In genomic region chr11:65530157-65530496, GRCh38 we compare ENCODE assay signal across 8 cellular contexts. TPM values are rescaled to one million over a fixed set of nuclear protein-coding genes. Genes with fewer than 3 reads are reported as not detected.
A peak's percentile ranks its signal among the peaks of the same experiment; 100 is the strongest.
DNase-seq lines count a peak whose midpoint lies in the region; ATAC-seq and FAIRE-seq lines count a peak whose summit lies in the region.

No MANE protein-coding gene starts in this region.

- peak; percentile 68 for ATAC-seq in activated naive CD8-positive, alpha-beta T cell treated with anti-CD3 and anti-CD28 coated beads, Interleukin-2, amount 50 U/mL, for 24 hours
- ATAC-seq in naive B cell (ENCODE audit: low read depth in 2 of 2): peak; percentile 37 to 39
- no peak for ATAC-seq in GM18907 (IDR thresholded peaks at IDR 0.05; ENCODE audit: unreplicated experiment)
- no peak for ATAC-seq in HG02759 (IDR thresholded peaks at IDR 0.05; ENCODE audit: unreplicated experiment)

- H3K27me3 Mint-ChIP-seq in activated naive CD8-positive, alpha-beta T cell treated with anti-CD3 and anti-CD28 coated beads, Interleukin-2, amount 50 U/mL, for 24 hours: no peaks in the 10 kb centered on the region
- H3K27me3 Mint-ChIP-seq in naive B cell: no peaks in the 10 kb centered on the region

- peak; percentile 60 for FAIRE-seq in HTR-8/SVneo (lab: Jason Lieb, UNC)

- H3K4me1 Mint-ChIP-seq in activated naive CD8-positive, alpha-beta T cell treated with anti-CD3 and anti-CD28 coated beads, Interleukin-2, amount 50 U/mL, for 24 hours: peaks cover 19% of the 10 kb centered on the region
- peaks cover 14 to 32% (median 22%) of the 10 kb centered on the region in 3 donors for H3K4me1 Mint-ChIP-seq in naive B cell

- no peaks in the 10 kb centered on the region for H3K9me3 Mint-ChIP-seq in activated naive CD8-positive, alpha-beta T cell treated with anti-CD3 and anti-CD28 coated beads, Interleukin-2, amount 50 U/mL, for 24 hours
- H3K9me3 Mint-ChIP-seq in naive B cell: no peaks in the 10 kb centered on the region

- DNase-seq in ELR (ENCODE audit: low read depth) (peak; percentile 38), HTR-8/SVneo (ENCODE audit: insufficient read length, low spot score) (no peak), naive B cell (no peak), H4 (ENCODE audit: low spot score) (no peak), epidermal melanocyte (ENCODE audit: insufficient read length, low spot score) (no peak)
- no peak for DNase-seq in activated naive CD8-positive, alpha-beta T cell treated with anti-CD3 and anti-CD28 coated beads, Interleukin-2, amount 50 U/mL, for 24 hours

- H3K36me3 Mint-ChIP-seq in activated naive CD8-positive, alpha-beta T cell treated with anti-CD3 and anti-CD28 coated beads, Interleukin-2, amount 50 U/mL, for 24 hours (ENCODE audit: low read depth): peaks cover 30% of the 10 kb centered on the region
- H3K36me3 Mint-ChIP-seq in naive B cell: no peaks in the 10 kb centered on the region

- H3K27ac Mint-ChIP-seq in activated naive CD8-positive, alpha-beta T cell treated with anti-CD3 and anti-CD28 coated beads, Interleukin-2, amount 50 U/mL, for 24 hours: peak overlapping the region; percentile 9
- H3K27ac Mint-ChIP-seq in naive B cell: peak overlapping the region in 1 of 6 donors; percentile 56

- no peak overlapping the region for H3K4me3 Mint-ChIP-seq in activated naive CD8-positive, alpha-beta T cell treated with anti-CD3 and anti-CD28 coated beads, Interleukin-2, amount 50 U/mL, for 24 hours
- H3K4me3 Mint-ChIP-seq in naive B cell: peak overlapping the region in 2 of 8 donors; percentile 49 to 67

RNA-seq across cellular contexts. Expression of gene SCYL1, which starts 5.2 kb away (rescaled TPM):
- 10 to 100 TPM; 21.8 to 40.0 (median 27.2) TPM for polyA plus RNA-seq in naive B cell (ENCODE audit: low read depth in 6 of 6)
- total RNA-seq in H4 (2014; rRNA removed; shearing (Covaris generic)): 34.5 and 38.6 TPM in 2 replicates

RNA-seq across cellular contexts. Expression of gene LTBP3, which starts 28.0 kb away (rescaled TPM):
- 10 to 100 TPM; 12.5 to 40.5 (median 23.0) TPM for polyA plus RNA-seq in naive B cell (ENCODE audit: low read depth in 6 of 6)
- total RNA-seq in H4 (2014; rRNA removed; shearing (Covaris generic)): 4.2 and 6.3 TPM in 2 replicates

RNA-seq across cellular contexts. Expression of gene MALAT1, which starts 31.3 kb away (rescaled TPM):
- 1,000 to 10,000 TPM; 1,985 to 6,450 (median 3,738) TPM for polyA plus RNA-seq in naive B cell (ENCODE audit: low read depth in 6 of 6)
- total RNA-seq in H4 (2014; rRNA removed; shearing (Covaris generic)): 168 and 177 TPM in 2 replicates

RNA-seq across cellular contexts. Expression of gene ZNRD2, which starts 40.1 kb away (rescaled TPM):
- 10 to 100 TPM; 56.9 to 74.5 (median 69.8) TPM for polyA plus RNA-seq in naive B cell (ENCODE audit: low read depth in 6 of 6)
- 73.8 and 80.1 TPM in 2 replicates for total RNA-seq in H4 (2014; rRNA removed; shearing (Covaris generic))

RNA-seq across cellular contexts. Expression of gene FAM89B, which starts 42.2 kb away (rescaled TPM):
- polyA plus RNA-seq in naive B cell (ENCODE audit: low read depth in 6 of 6): 10 to 100 TPM; 44.3 to 82.6 (median 61.8) TPM
- total RNA-seq in H4 (2014; rRNA removed; shearing (Covaris generic)): 27.5 and 43.1 TPM in 2 replicates

Comparison
In these comparisons a context has a peak if more than half of its experiments do, and no peak if none do; other contexts are left out.
1. ATAC-seq: peak in activated naive CD8-positive, alpha-beta T cell treated with anti-CD3 and anti-CD28 coated beads, Interleukin-2, amount 50 U/mL, for 24 hours (single experiment) and naive B cell (2 of 2); none in GM18907 (single experiment) and HG02759 (single experiment).